ENCODE assay signal across 9 cellular contexts in the genomic region with DNA sequence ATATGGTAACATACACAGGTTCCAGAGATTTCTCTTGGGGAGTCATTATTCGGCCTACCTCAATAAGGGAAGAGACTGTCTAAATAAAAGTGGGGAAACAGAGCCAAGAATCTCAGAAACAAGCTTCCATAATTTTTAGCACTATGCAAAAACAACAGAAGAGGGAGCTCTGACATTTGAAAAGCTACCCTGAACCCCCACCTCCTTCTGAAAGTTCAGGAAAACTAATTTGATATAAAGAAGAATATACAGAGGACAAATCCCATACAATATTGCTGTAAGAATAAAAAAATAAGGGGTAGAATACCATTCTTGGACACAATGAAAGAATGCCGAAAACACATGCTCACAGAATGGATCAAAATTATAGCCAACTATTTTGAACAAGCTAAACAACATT. TPM values are rescaled to one million over a fixed set of nuclear protein-coding genes. Genes with fewer than 3 reads are reported as not detected.
DNase-seq lines count a peak whose midpoint lies in the region; ATAC-seq, FAIRE-seq and TF ChIP-seq lines count a peak whose summit lies in the region.
"Had no signal": no experiment of that assay in that cellular context is flagged by ENCODE, and none has a peak within 500 bp of the region (broad histone marks: within the 10 kb centered on the region; RNA-seq: fewer than 3 reads in every experiment).

No MANE protein-coding gene starts in this region.

- no peak overlapping the region for H3K4me3 Mint-ChIP-seq in CD4-positive, alpha-beta memory T cell

- CTCF ChIA-PET in CD4-positive, alpha-beta memory T cell (lab: Charles Lee; ENCODE audit: partially characterized antibody) = interaction anchor here (1.0 to 3.2 kb wide), 2 partner anchors 9 to 26 kb away, joined by 5 to 20 read pairs; no protein-coding TSS in a partner anchor

- H3K14ac ChIP-seq in mesenchymal stem cell (ENCODE audit: low read length in 2 of 2) = no peak overlapping the region

- H3K4me2 ChIP-seq in Karpas-422 (ENCODE audit: low read depth, low read length, poor library complexity, severe bottlenecking) = no peak overlapping the region
- H3K4me2 ChIP-seq in mesenchymal stem cell (ENCODE audit: low read length, poor library complexity, severe bottlenecking) = no peak overlapping the region

- no peak overlapping the region for H2BK5ac ChIP-seq in mesenchymal stem cell (ENCODE audit: low read depth, low read length, poor library complexity, severe bottlenecking)

- no peaks in the 10 kb centered on the region for H3K27me3 ChIP-seq in Karpas-422 (ENCODE audit: low read length)
- H3K27me3 ChIP-seq in mesenchymal stem cell (ENCODE audit: control insufficient read depth in 1 of 2, insufficient read depth in 1 of 2, low read length in 2 of 2) = peaks cover 0 to 11% of the 10 kb centered on the region in 2 experiments
- no peaks in the 10 kb centered on the region for H3K27me3 ChIP-seq in CD4-positive, alpha-beta memory T cell (ENCODE audit: insufficient read depth, low read length)
- H3K27me3 ChIP-seq: pancreas had no signal

- peak; percentile 81 for FAIRE-seq in G401.6 (lab: Jason Lieb, UNC)

- H3K27ac ChIP-seq in Karpas-422 (ENCODE audit: low read length) (no peak overlapping the region), mesenchymal stem cell (ENCODE audit: low read length, poor library complexity, severe bottlenecking) (no peak overlapping the region)
- no peak overlapping the region for H3K27ac ChIP-seq in CD4-positive, alpha-beta memory T cell (ENCODE audit: low read depth, low read length)
- H3K27ac ChIP-seq: pancreas had no signal

- H2BK12ac ChIP-seq in mesenchymal stem cell (ENCODE audit: low read length in 2 of 2) = no peak overlapping the region

- no peak overlapping the region for H2AFZ ChIP-seq in Karpas-422 (ENCODE audit: low read length)
- no peak overlapping the region for H2AFZ ChIP-seq in mesenchymal stem cell (ENCODE audit: low read depth, low read length)

- no CpG with 5 or more reads among the region's 2 CpGs for WGBS in mesenchymal stem cell

- peaks cover 0 to 2% of the 10 kb centered on the region in 2 donors for H3K27me3 Mint-ChIP-seq in CD4-positive, alpha-beta memory T cell

- H3K4me3 ChIP-seq in Karpas-422 (ENCODE audit: low read length) = no peak overlapping the region
- H3K4me3 ChIP-seq in astrocyte of the spinal cord (ENCODE audit: low read depth, low read length) = no peak overlapping the region
- no peak overlapping the region for H3K4me3 ChIP-seq in mesenchymal stem cell (ENCODE audit: insufficient read depth in 1 of 2, low read depth in 1 of 2, low read length in 2 of 2)
- H3K4me3 ChIP-seq in CD4-positive, alpha-beta memory T cell (ENCODE audit: low read length in 2 of 2) = no peak overlapping the region
- H3K4me3 ChIP-seq: pancreas had no signal

- H3K79me1 ChIP-seq in mesenchymal stem cell (replicated peaks; ENCODE audit: low read length, poor library complexity, severe bottlenecking) = no peaks in the 10 kb centered on the region

- no peaks in the 10 kb centered on the region for H3K9me3 Mint-ChIP-seq in CD4-positive, alpha-beta memory T cell

- DNase-seq in Karpas-422 (peak; percentile 54), astrocyte of the spinal cord (ENCODE audit: low read depth, low spot score) (peak; percentile 45), mesenchymal stem cell (peak; percentile 34), NK-92 (lab: John Stamatoyannopoulos, UW; ENCODE audit: unreplicated experiment) (no peak), sciatic nerve (ENCODE audit: low spot score) (no peak)
- DNase-seq in CD4-positive, alpha-beta memory T cell = no peak
- DNase-seq: NCI-H526 treated with DMSO at 0.1 percent for 48 hours, pancreas had no signal

- H3K4me1 ChIP-seq in Karpas-422 (ENCODE audit: low read length) (no peaks in the 10 kb centered on the region), mesenchymal stem cell (ENCODE audit: control insufficient read depth, insufficient read depth, low read depth, low read length) (no peaks in the 10 kb centered on the region)
- H3K4me1 ChIP-seq in CD4-positive, alpha-beta memory T cell (ENCODE audit: insufficient read depth, low read length) = no peaks in the 10 kb centered on the region
- H3K4me1 ChIP-seq: pancreas had no signal

- H2BK15ac ChIP-seq in mesenchymal stem cell (ENCODE audit: low read depth, poor library complexity, severe bottlenecking) = no peak overlapping the region

- no peak overlapping the region for H3K23ac ChIP-seq in mesenchymal stem cell (ENCODE audit: low read length in 2 of 2)

- H3K36me3 ChIP-seq in Karpas-422 (ENCODE audit: insufficient read depth, low read length) = no peaks in the 10 kb centered on the region
- no peaks in the 10 kb centered on the region for H3K36me3 ChIP-seq in mesenchymal stem cell (ENCODE audit: control insufficient read depth in 1 of 2, insufficient read depth in 2 of 2, low read depth in 1 of 2, low read length in 2 of 2)
- H3K36me3 ChIP-seq in CD4-positive, alpha-beta memory T cell (ENCODE audit: insufficient read depth, low read length) = no peaks in the 10 kb centered on the region
- H3K36me3 ChIP-seq: pancreas had no signal

- no peaks in the 10 kb centered on the region for H4K20me1 ChIP-seq in Karpas-422 (ENCODE audit: insufficient read depth, low read depth, low read length)

- peaks cover 0 to 5% (median 0%) of the 10 kb centered on the region in 4 donors for H3K4me1 Mint-ChIP-seq in CD4-positive, alpha-beta memory T cell

- H3K9me2 ChIP-seq in Karpas-422 (replicated peaks; ENCODE audit: insufficient read depth, low read length) = no peaks in the 10 kb centered on the region

- peak; percentile 51 for TF ChIP-seq CTCF in astrocyte of the spinal cord (IDR thresholded peaks at IDR 0.05; ENCODE audit: low read depth, low read length)

- no peak for ATAC-seq in sciatic nerve
- ATAC-seq: pancreas had no signal

- H3K9ac ChIP-seq in Karpas-422 (ENCODE audit: low read length) = no peak overlapping the region
- H3K9ac ChIP-seq in mesenchymal stem cell (ENCODE audit: low read length) = no peak overlapping the region

- H3K27ac Mint-ChIP-seq in CD4-positive, alpha-beta memory T cell = no peak overlapping the region

- no peak overlapping the region for H2AK5ac ChIP-seq in mesenchymal stem cell (ENCODE audit: low read length, severe bottlenecking)

- H3K9me3 ChIP-seq in Karpas-422 (ENCODE audit: low read length) (no peaks in the 10 kb centered on the region), mesenchymal stem cell (ENCODE audit: control insufficient read depth, low read length) (peaks cover 5% of the 10 kb centered on the region)
- H3K9me3 ChIP-seq in CD4-positive, alpha-beta memory T cell (ENCODE audit: control insufficient read depth in 1 of 2, low read length in 2 of 2) = no peaks in the 10 kb centered on the region
- H3K9me3 ChIP-seq: pancreas had no signal

- no peaks in the 10 kb centered on the region for H3K36me3 Mint-ChIP-seq in CD4-positive, alpha-beta memory T cell

- no peak overlapping the region for H3K18ac ChIP-seq in mesenchymal stem cell (ENCODE audit: low read depth in 1 of 2, low read length in 2 of 2)

- in situ Hi-C loops in astrocyte of the spinal cord (cut with HindIII; ENCODE audit: low sequenced_read_pairs) = no loop called here

- no peak overlapping the region for H4K91ac ChIP-seq in mesenchymal stem cell (ENCODE audit: low read length)

- intact Hi-C loops in sciatic nerve (cut with DNase I) = no loop called here
- intact Hi-C loops in CD4-positive, alpha-beta memory T cell (cut with micrococcal nuclease) = loop anchor here (1.0 kb wide), 1 partner anchor 26 kb away; no protein-coding TSS in a partner anchor

- no peak overlapping the region for H2BK120ac ChIP-seq in mesenchymal stem cell (ENCODE audit: low read depth, low read length)

- no peak overlapping the region for H4K8ac ChIP-seq in mesenchymal stem cell (ENCODE audit: low read length)

- POLR2A ChIA-PET in CD4-positive, alpha-beta memory T cell (lab: Charles Lee; ENCODE audit: partially characterized antibody) = no interaction called here

- no peak overlapping the region for H3K4ac ChIP-seq in mesenchymal stem cell (ENCODE audit: low read depth in 1 of 2, low read length in 2 of 2)

- H3K79me2 ChIP-seq in Karpas-422 (ENCODE audit: low read length) = no peaks in the 10 kb centered on the region

RNA-seq across cellular contexts. Expression of gene ZNF41, which starts 14.3 kb away (rescaled TPM):
- total RNA-seq in Karpas-422 (2014; rRNA removed; shearing (Covaris generic); ENCODE audit: low replicate concordance) = 9.7 and 11.1 TPM in 2 replicates
- 3.6 TPM for polyA plus RNA-seq in mesenchymal stem cell (2013, experiment 1 of 2)
- polyA plus RNA-seq in mesenchymal stem cell (2013, experiment 2 of 2) = 3.9 TPM
- 11.6 TPM for total RNA-seq in sciatic nerve
- total RNA-seq in CD4-positive, alpha-beta memory T cell = 10 to 100 TPM; 16.1 TPM
- polyA plus RNA-seq in CD4-positive, alpha-beta memory T cell = 1 to 10 TPM; 4.7 to 8.7 TPM

Comparison
In these comparisons a context has a peak if more than half of its experiments do, and no peak if none do; other contexts are left out.
1. DNase-seq: peak in Karpas-422 (single experiment), astrocyte of the spinal cord (single experiment) and mesenchymal stem cell (single experiment); none in NK-92 (single experiment), sciatic nerve (single experiment) and CD4-positive, alpha-beta memory T cell (0 of 5).